Comparison of ENCODE assay signal across 23 cellular contexts in the genomic region with DNA sequence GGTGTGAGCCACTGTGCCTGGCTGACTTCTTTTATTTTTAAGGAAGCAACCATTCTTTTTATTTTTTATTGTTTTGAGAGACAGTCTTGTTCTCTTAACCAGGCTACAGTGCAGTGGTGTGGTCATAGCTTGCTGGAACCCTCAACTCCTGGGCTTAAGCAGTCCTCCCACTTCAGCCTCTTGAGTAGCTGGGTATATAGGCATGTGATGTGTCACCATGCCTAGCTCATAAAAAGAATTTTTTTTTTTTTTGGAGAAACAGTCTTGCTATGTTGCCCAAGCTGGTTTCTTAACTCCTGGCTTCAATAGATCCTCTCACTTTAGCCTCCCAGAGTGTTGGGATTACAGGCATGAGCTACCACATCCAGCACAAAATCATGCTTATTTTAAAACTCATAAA. TPM values are rescaled to one million over a fixed set of nuclear protein-coding genes. Genes with fewer than 3 reads are reported as not detected.
DNase-seq lines count a peak whose midpoint lies in the region; ATAC-seq and TF ChIP-seq lines count a peak whose summit lies in the region.
"Had no signal": no experiment of that assay in that cellular context is flagged by ENCODE, and none has a peak within 500 bp of the region (broad histone marks: within the 10 kb centered on the region; RNA-seq: fewer than 3 reads in every experiment).

No MANE protein-coding gene starts in this region.

- no peak overlapping the region for H3K4me2 ChIP-seq in GM23248 (ENCODE audit: unreplicated experiment)

- H3K27ac ChIP-seq in GM23248 = no peak overlapping the region
- peak overlapping the region; percentile 63 for H3K27ac ChIP-seq in neutrophil
- H3K27ac ChIP-seq: gastrocnemius medialis, WERI-Rb-1 had no signal

- H3K4me3 ChIP-seq in GM23248 = no peak overlapping the region
- no peak overlapping the region for H3K4me3 ChIP-seq in NB4 (ENCODE audit: low read depth, low read length)
- H3K4me3 ChIP-seq in neutrophil (ENCODE audit: low read depth in 1 of 2, low read length in 1 of 2) = no peak overlapping the region
- H3K4me3 ChIP-seq: gastrocnemius medialis, HAP-1 had no signal

- in situ Hi-C loops in GM23248 (cut with MboI) = no loop called here

- H4K20me1 ChIP-seq in GM23248 (ENCODE audit: insufficient read depth) = peaks cover 5% of the 10 kb centered on the region; the same call in 1 of the 2 replicates

- no peak for ATAC-seq in GM21390 (IDR thresholded peaks at IDR 0.05; ENCODE audit: unreplicated experiment)
- ATAC-seq: activated T-cell treated with anti-CD3 and anti-CD28 coated beads, Interleukin-2, amount 50 U/mL, for 4 hours; gastrocnemius medialis; left ventricle myocardium superior; PC-3 had no signal

- no peaks in the 10 kb centered on the region for H3K9me2 ChIP-seq in GM23248 (ENCODE audit: insufficient read depth)

- H3K27me3 ChIP-seq in GM23248 (replicated peaks; ENCODE audit: insufficient read depth) = no peaks in the 10 kb centered on the region
- no peaks in the 10 kb centered on the region for H3K27me3 ChIP-seq in neutrophil
- H3K27me3 ChIP-seq: gastrocnemius medialis had no signal

- TF ChIP-seq POLR2A in NB4 (IDR thresholded peaks at IDR 0.05; ENCODE audit: extremely low read depth, insufficient read length) = no peak

- H3K9ac ChIP-seq in GM23248 = no peak overlapping the region

- H3K36me3 ChIP-seq in GM23248 (ENCODE audit: low read depth) = no peaks in the 10 kb centered on the region
- H3K36me3 ChIP-seq in neutrophil = no peaks in the 10 kb centered on the region
- H3K36me3 ChIP-seq: gastrocnemius medialis, HAP-1, WERI-Rb-1 had no signal

- no peaks in the 10 kb centered on the region for H3K9me3 ChIP-seq in GM23248 (ENCODE audit: low read depth)
- H3K9me3 ChIP-seq in neutrophil = no peaks in the 10 kb centered on the region
- H3K9me3 ChIP-seq: gastrocnemius medialis, HAP-1 had no signal

- H3K4me1 ChIP-seq in GM23248 (ENCODE audit: insufficient read depth) = peaks cover 26% of the 10 kb centered on the region
- peaks cover 76 to 85% of the 10 kb centered on the region in 2 experiments for H3K4me1 ChIP-seq in neutrophil (ENCODE audit: control insufficient read depth in 1 of 2, insufficient read depth in 1 of 2, low read depth in 1 of 2, low read length in 1 of 2)

- peaks cover 99% of the 10 kb centered on the region for H3K79me2 ChIP-seq in GM23248 (ENCODE audit: insufficient read depth)

- peak; percentile 66 for DNase-seq in GM23248
- DNase-seq in NB4 (ENCODE audit: low read depth) = peak; percentile 67
- DNase-seq in fibroblast of gingiva (ENCODE audit: low read depth) = peak; percentile 64
- DNase-seq in SHP77 treated with DMSO at 0.1 percent for 48 hours (lab: John Stamatoyannopoulos, UW) = no peak
- DNase-seq in globus pallidus (ENCODE audit: low spot score) = no peak
- DNase-seq in NAMALWA (ENCODE audit: low spot score) = no peak
- DNase-seq: activated CD4-positive, alpha-beta T cell treated with anti-CD3 and anti-CD28 coated beads, Interleukin-2, amount 10 ng/mL, durations not matched to agents 24 days and 14 days; activated naive CD4-positive, alpha-beta T cell treated with anti-CD3 and anti-CD28 coated beads for 36 hours; activated T-cell treated with anti-CD3 and anti-CD28 coated beads, Interleukin-2, amount 50 U/mL, for 4 hours; amygdala; DND-41; gastrocnemius medialis; left ventricle myocardium superior; naive B cell; NCI-H1417; NCI-H2081; NCI-H446 treated with DMSO at 0.1 percent for 48 hours; occipital lobe; PC-3; WERI-Rb-1 had no signal

- no peak for TF ChIP-seq CTCF in NB4 (IDR thresholded peaks at IDR 0.05; ENCODE audit: low read depth, low read length)
- no peak for TF ChIP-seq CTCF in neutrophil (IDR thresholded peaks at IDR 0.05)

- no peak overlapping the region for H2AFZ ChIP-seq in GM23248

- H3F3A ChIP-seq in GM23248 (ENCODE audit: insufficient read depth) = peaks cover 13% of the 10 kb centered on the region; the same call in 1 of the 2 replicates

RNA-seq across cellular contexts. Expression of gene MCU, which starts 5.8 kb away (rescaled TPM):
- total RNA-seq in GM23248 (2014; rRNA removed; shearing (Covaris generic)) = 29.5 and 57.7 TPM in 2 replicates
- polyA plus RNA-seq in GM23248 (2016; fragmentation: Nextera tagmentation; extraction: Ambion mirVana) = 30.9 and 34.0 TPM in 2 replicates

Comparison
In these comparisons a context has a peak if more than half of its experiments do, and no peak if none do; other contexts are left out.
1. DNase-seq: peak in GM23248 (single experiment), NB4 (single experiment) and fibroblast of gingiva (single experiment); none in SHP77 treated with DMSO at 0.1 percent for 48 hours (single experiment), globus pallidus (single experiment) and NAMALWA (single experiment).